Comparison of ENCODE assay signal across 24 cellular contexts in the genomic region with DNA sequence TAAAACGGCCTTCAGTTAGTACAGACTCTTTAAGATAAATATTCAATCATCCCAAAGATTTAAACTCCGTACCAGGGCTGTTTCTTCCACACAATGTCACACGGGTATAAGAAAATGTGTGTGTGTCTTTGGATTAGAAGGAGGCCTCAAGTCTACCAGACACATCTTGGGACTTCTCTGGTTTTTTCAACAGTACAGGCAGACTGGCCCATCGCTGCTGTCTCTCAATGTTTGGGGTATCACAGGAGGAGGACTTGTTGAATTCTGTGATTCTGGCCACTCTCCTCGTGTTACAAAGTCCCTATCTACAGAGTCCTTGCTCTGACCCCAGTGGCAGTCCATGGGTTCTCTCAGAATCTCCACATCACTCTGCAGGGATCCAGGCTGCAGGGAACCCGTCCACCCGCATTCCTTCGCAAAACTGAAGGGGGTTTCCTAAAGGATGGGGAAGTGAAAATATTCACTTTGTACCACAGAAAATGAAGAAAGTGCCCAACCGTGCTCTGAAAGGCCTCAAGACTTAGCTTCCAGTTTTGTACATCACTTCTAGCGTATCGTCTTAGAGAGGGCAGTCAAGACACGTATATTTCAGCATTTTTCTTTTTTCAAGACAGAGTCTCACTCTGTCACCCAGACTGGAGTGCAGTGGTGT.
DNase-seq lines count a peak whose midpoint lies in the region; ATAC-seq, FAIRE-seq and TF ChIP-seq lines count a peak whose summit lies in the region.
"Had no signal": no experiment of that assay in that cellular context is flagged by ENCODE, and none has a peak within 500 bp of the region (broad histone marks: within the 10 kb centered on the region; RNA-seq: fewer than 3 reads in every experiment).

No MANE protein-coding gene starts in this region.

- no peak overlapping the region for H3K4me3 ChIP-seq in smooth muscle cell
- H3K4me3 ChIP-seq: left ventricle myocardium inferior, thyroid gland had no signal

- H3K36me3 Mint-ChIP-seq in stimulated activated naive B cell treated with anti-CD40 and anti-IgM and Interleukin-4, amounts not matched to agents 10 μg/mL and 1 μg/mL and 100 μg/mL, for 72 hours: no peaks in the 10 kb centered on the region
- H3K36me3 Mint-ChIP-seq: CD4-positive, alpha-beta memory T cell; immature natural killer cell had no signal

- H3K9ac ChIP-seq in smooth muscle cell (ENCODE audit: low read depth): no peak overlapping the region
- H3K9ac ChIP-seq: KMS-11, SK-N-SH had no signal

- H3K27ac ChIP-seq in smooth muscle cell (ENCODE audit: low read depth): no peak overlapping the region
- H3K27ac ChIP-seq: KMS-11, left ventricle myocardium inferior, thyroid gland had no signal

- H3K27me3 ChIP-seq in smooth muscle cell (ENCODE audit: low read depth): no peaks in the 10 kb centered on the region
- H3K27me3 ChIP-seq: thyroid gland had no signal

- no peak overlapping the region for H2AFZ ChIP-seq in smooth muscle cell (ENCODE audit: low read depth)

- H3K36me3 ChIP-seq in smooth muscle cell (ENCODE audit: low read depth): no peaks in the 10 kb centered on the region
- H3K36me3 ChIP-seq: left ventricle myocardium inferior, thyroid gland had no signal

- no peaks in the 10 kb centered on the region for H3K27me3 Mint-ChIP-seq in stimulated activated naive B cell treated with anti-CD40 and anti-IgM and Interleukin-4, amounts not matched to agents 10 μg/mL and 1 μg/mL and 100 μg/mL, for 72 hours

- no peak overlapping the region for H3K4me2 ChIP-seq in smooth muscle cell
- H3K4me2 ChIP-seq: KMS-11, SK-N-SH had no signal

- H3K27ac Mint-ChIP-seq in stimulated activated naive B cell treated with anti-CD40 and anti-IgM and Interleukin-4, amounts not matched to agents 10 μg/mL and 1 μg/mL and 100 μg/mL, for 72 hours: no peak overlapping the region
- H3K27ac Mint-ChIP-seq: activated CD8-positive, alpha-beta T cell treated with anti-CD3 and anti-CD28 coated beads for 36 hours; CD4-positive, alpha-beta memory T cell; immature natural killer cell had no signal

- no peak for TF ChIP-seq POLR2A in erythroblast (IDR thresholded peaks at IDR 0.05; ENCODE audit: low read length)

- no peaks in the 10 kb centered on the region for H3F3A ChIP-seq in smooth muscle cell (ENCODE audit: low read depth)

- DNase-seq in GM18507 (ENCODE audit: extremely low spot score, insufficient read length, low read depth) (peak; percentile 8), erythroblast (lab: John Stamatoyannopoulos, UW) (no peak), AML-193 (lab: John Stamatoyannopoulos, UW) (no peak), smooth muscle cell (lab: John Stamatoyannopoulos, UW; ENCODE audit: unreplicated experiment) (no peak)
- DNase-seq in stimulated activated naive B cell treated with anti-CD40 and anti-IgM and Interleukin-4, amounts not matched to agents 10 μg/mL and 1 μg/mL and 100 μg/mL, for 72 hours: peak; percentile 4
- DNase-seq: activated CD4-positive, CD25-positive, alpha-beta regulatory T cell; activated CD8-positive, alpha-beta T cell treated with anti-CD3 and anti-CD28 coated beads for 36 hours; CD4-positive, alpha-beta memory T cell; DMS153; immature natural killer cell; left ventricle myocardium inferior; NCI-H1092; NCI-H2081; RPMI8226; SK-N-SH; stimulated activated CD4-positive, alpha-beta T cell treated with anti-CD3 and anti-CD28 coated beads, Interleukin-1b, Interleukin-23, amount 100 ng/mL, for 48 hours; stimulated activated naive CD8-positive, alpha-beta T cell treated with anti-CD3 and anti-CD28 coated beads, Interleukin-15, Interleukin-2, amounts not matched to agents 100 U/mL and 50 U/mL, for 24 hours; thyroid gland had no signal

- H4K20me1 ChIP-seq in smooth muscle cell (ENCODE audit: low read depth): no peaks in the 10 kb centered on the region

- WGBS in smooth muscle cell (ENCODE audit: low lambda C conversion rate): 82% methylated on average over 12 of the region's 12 CpGs

- no peaks in the 10 kb centered on the region for H3K9me3 ChIP-seq in smooth muscle cell (replicated peaks; ENCODE audit: low read depth)
- H3K9me3 ChIP-seq: SK-N-SH, thyroid gland had no signal

- no peak for TF ChIP-seq CTCF in smooth muscle cell (IDR thresholded peaks at IDR 0.05; ENCODE audit: borderline replicate concordance, insufficient read depth, poor library complexity, severe bottlenecking)

- H3K4me3 Mint-ChIP-seq in stimulated activated naive B cell treated with anti-CD40 and anti-IgM and Interleukin-4, amounts not matched to agents 10 μg/mL and 1 μg/mL and 100 μg/mL, for 72 hours: no peak overlapping the region
- H3K4me3 Mint-ChIP-seq: activated CD8-positive, alpha-beta T cell treated with anti-CD3 and anti-CD28 coated beads for 36 hours; CD4-positive, alpha-beta memory T cell; immature natural killer cell had no signal

- no peaks in the 10 kb centered on the region for H3K79me2 ChIP-seq in smooth muscle cell (ENCODE audit: low read depth)

- peak; percentile 42 for FAIRE-seq in GM18507 (lab: Jason Lieb, UNC)
- FAIRE-seq: bronchial epithelial cell, endothelial cell of umbilical vein, HTR-8/SVneo had no signal

- ATAC-seq in GM21526 (IDR thresholded peaks at IDR 0.05; ENCODE audit: low FRiP score, unreplicated experiment) (peak; percentile 55), HG03442 (IDR thresholded peaks at IDR 0.05; ENCODE audit: unreplicated experiment) (peak; percentile 54)
- ATAC-seq in stimulated activated naive B cell treated with anti-CD40 and anti-IgM and Interleukin-4, amounts not matched to agents 10 μg/mL and 1 μg/mL and 100 μg/mL, for 72 hours (replicated peaks): peak; percentile 65 to 87
- ATAC-seq: activated CD8-positive, alpha-beta T cell treated with anti-CD3 and anti-CD28 coated beads for 36 hours; stimulated activated naive CD8-positive, alpha-beta T cell treated with anti-CD3 and anti-CD28 coated beads, Interleukin-15, Interleukin-2, amounts not matched to agents 100 U/mL and 50 U/mL, for 24 hours had no signal

- no peaks in the 10 kb centered on the region for H3K4me1 ChIP-seq in smooth muscle cell (ENCODE audit: low read depth)
- H3K4me1 ChIP-seq: left ventricle myocardium inferior, thyroid gland had no signal

- H3K9me3 Mint-ChIP-seq in stimulated activated naive B cell treated with anti-CD40 and anti-IgM and Interleukin-4, amounts not matched to agents 10 μg/mL and 1 μg/mL and 100 μg/mL, for 72 hours: peaks cover 8% of the 10 kb centered on the region in 2 donors

- H3K4me1 Mint-ChIP-seq in stimulated activated naive B cell treated with anti-CD40 and anti-IgM and Interleukin-4, amounts not matched to agents 10 μg/mL and 1 μg/mL and 100 μg/mL, for 72 hours: peaks cover 4 to 5% of the 10 kb centered on the region in 2 donors
- H3K4me1 Mint-ChIP-seq: CD4-positive, alpha-beta memory T cell; immature natural killer cell had no signal

Comparison
In these comparisons a context has a peak if more than half of its experiments do, and no peak if none do; other contexts are left out.
1. DNase-seq: peak in GM18507 (single experiment) and stimulated activated naive B cell treated with anti-CD40 and anti-IgM and Interleukin-4, amounts not matched to agents 10 μg/mL and 1 μg/mL and 100 μg/mL, for 72 hours (single experiment); none in erythroblast (0 of 2), AML-193 (0 of 2) and smooth muscle cell (single experiment).
2. Peak in every context shown above with its lines, with median percentiles within 50 percentile points of each other: ATAC-seq.